Comparison of ENCODE assay signal across 16 cellular contexts in the genomic region with DNA sequence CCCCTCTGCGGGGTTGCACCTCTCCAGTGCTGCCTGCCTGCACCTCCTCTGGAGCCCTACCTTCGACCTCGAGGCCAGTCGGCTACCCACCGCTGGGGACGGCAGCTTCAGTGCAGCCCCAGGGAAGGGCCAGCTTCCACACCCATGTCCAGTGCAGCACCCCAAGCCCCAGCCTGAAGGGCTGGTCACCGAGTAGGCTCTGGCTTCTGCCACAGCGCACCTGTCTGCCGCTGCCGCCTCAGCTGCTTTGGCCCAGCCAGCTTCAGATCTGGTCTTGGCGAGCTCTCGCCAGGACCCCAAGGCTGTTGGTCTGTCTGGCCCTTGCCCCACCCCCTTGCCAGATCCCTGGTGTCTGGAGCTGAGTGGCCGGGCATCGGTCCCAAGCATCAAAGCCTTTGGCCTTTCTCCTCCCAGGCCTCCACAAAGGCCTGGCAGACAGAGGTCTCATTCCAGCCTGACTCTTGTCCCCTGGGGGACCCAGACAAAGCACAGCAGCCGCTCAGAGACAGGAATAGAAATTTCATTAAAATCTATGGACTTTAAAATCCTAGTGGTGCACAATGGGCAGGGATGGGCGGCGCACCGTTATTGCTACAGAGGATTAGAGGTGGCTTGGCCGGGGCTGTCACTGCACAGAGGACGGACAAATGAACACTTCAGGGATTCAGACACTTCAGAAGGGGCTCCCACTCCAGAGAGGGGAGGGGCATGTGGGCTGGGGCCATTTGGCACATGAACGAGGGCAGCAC. TPM values are rescaled to one million over a fixed set of nuclear protein-coding genes. Genes with fewer than 3 reads are reported as not detected.
DNase-seq lines count a peak whose midpoint lies in the region; ATAC-seq and TF ChIP-seq lines count a peak whose summit lies in the region.
"Had no signal": no experiment of that assay in that cellular context is flagged by ENCODE, and none has a peak within 500 bp of the region (broad histone marks: within the 10 kb centered on the region; RNA-seq: fewer than 3 reads in every experiment).

No MANE protein-coding gene starts in this region.

- H3K36me3 ChIP-seq in cardiac muscle cell = no peaks in the 10 kb centered on the region
- no peaks in the 10 kb centered on the region for H3K36me3 ChIP-seq in right atrium auricular region
- no peaks in the 10 kb centered on the region for H3K36me3 ChIP-seq in neural cell (ENCODE audit: insufficient read depth, low read length)
- H3K36me3 ChIP-seq in thoracic aorta = peaks cover 3% of the 10 kb centered on the region

- H3K9ac ChIP-seq in neural cell (ENCODE audit: low read length) = peak overlapping the region; percentile 1

- H3K79me2 ChIP-seq in neural cell (replicated peaks; ENCODE audit: insufficient read depth, low read length) = no peaks in the 10 kb centered on the region

- no peak for TF ChIP-seq EP300 in neural cell (conservative IDR thresholded peaks at IDR 0.05; ENCODE audit: poor library complexity, severe bottlenecking)

- H3K4me3 ChIP-seq in cardiac muscle cell (no peak overlapping the region), right atrium auricular region (no peak overlapping the region), dorsolateral prefrontal cortex (no peak overlapping the region), neural cell (ENCODE audit: low read length) (no peak overlapping the region), thoracic aorta (no peak overlapping the region)

- no peak overlapping the region for H3K4me2 ChIP-seq in neural cell (ENCODE audit: low read length)

- DNase-seq in cardiac muscle cell (ENCODE audit: low read depth in 1 of 2, low spot score in 1 of 2) = no peak
- no peak for DNase-seq in right atrium auricular region (ENCODE audit: low spot score)
- no peak for DNase-seq in dorsolateral prefrontal cortex
- DNase-seq in thoracic aorta (ENCODE audit: low spot score) = no peak
- DNase-seq in stimulated activated CD4-positive, alpha-beta T cell treated with anti-CD3 and anti-CD28 coated beads, Interleukin-15, amount 100 ng/mL, for 24 hours = no peak
- DNase-seq in erythroblast (lab: John Stamatoyannopoulos, UW) = no peak
- no peak for DNase-seq in OCI-M1 (lab: John Stamatoyannopoulos, UW)
- DNase-seq: CD4-positive, CD25-positive, alpha-beta regulatory T cell; DND-41; GDM1; NCI-H1048; NCI-H146; NCI-H226; SHP77 treated with DMSO at 0.1 percent for 48 hours had no signal

- peak overlapping the region; percentile 17 for H3K27ac ChIP-seq in cardiac muscle cell
- H3K27ac ChIP-seq in right atrium auricular region = no peak overlapping the region
- peak overlapping the region in 52 of 59 donors; percentile 11 to 80 (median 58) for H3K27ac ChIP-seq in dorsolateral prefrontal cortex
- no peak overlapping the region for H3K27ac ChIP-seq in neural cell (ENCODE audit: low read length)
- peak overlapping the region; percentile 24 to 38 for H3K27ac ChIP-seq in thoracic aorta

- TF ChIP-seq RAD21 in neural cell (conservative IDR thresholded peaks at IDR 0.05) = no peak

- H3K27me3 ChIP-seq in cardiac muscle cell (no peaks in the 10 kb centered on the region), right atrium auricular region (no peaks in the 10 kb centered on the region), dorsolateral prefrontal cortex (no peaks in the 10 kb centered on the region), neural cell (ENCODE audit: insufficient read depth, low read depth, low read length) (no peaks in the 10 kb centered on the region), thoracic aorta (replicated peaks; ENCODE audit: insufficient read depth) (no peaks in the 10 kb centered on the region)

- no peaks in the 10 kb centered on the region for H4K20me1 ChIP-seq in neural cell (ENCODE audit: insufficient read depth)

- H3K9me3 ChIP-seq in cardiac muscle cell (ENCODE audit: low read depth) (no peaks in the 10 kb centered on the region), right atrium auricular region (no peaks in the 10 kb centered on the region), neural cell (ENCODE audit: low read length) (no peaks in the 10 kb centered on the region), thoracic aorta (no peaks in the 10 kb centered on the region)

- H2AFZ ChIP-seq in neural cell (ENCODE audit: low read depth, low read length) = no peak overlapping the region

- H3K4me1 ChIP-seq in cardiac muscle cell (ENCODE audit: low read depth) (peaks cover 4% of the 10 kb centered on the region), right atrium auricular region (peaks cover 0 to 12% of the 10 kb centered on the region in 2 donors), thoracic aorta (ENCODE audit: control insufficient read depth in 1 of 2, low read depth in 2 of 2) (peaks cover 8 to 27% of the 10 kb centered on the region in 2 donors)

- no peaks in the 10 kb centered on the region for H3K9me2 ChIP-seq in neural cell (ENCODE audit: insufficient read depth, low read length)

- no peaks in the 10 kb centered on the region for H3F3A ChIP-seq in neural cell (ENCODE audit: insufficient read depth, low read length, poor library complexity, severe bottlenecking)

- ATAC-seq in thoracic aorta (ENCODE audit: insufficient number of reproducible peaks, low FRiP score, low read depth) = no peak
- ATAC-seq: Panc1 had no signal

- intact Hi-C loops in dorsolateral prefrontal cortex (cut with DNase I) = loop anchor here in 1 of 2 donors (5.0 kb wide), 1 partner anchor 316 kb away; no protein-coding TSS in a partner anchor

- TF ChIP-seq CTCF in cardiac muscle cell (IDR thresholded peaks at IDR 0.05; ENCODE audit: low read depth, low read length) (no peak), right atrium auricular region (IDR thresholded peaks at IDR 0.05) (no peak), dorsolateral prefrontal cortex (IDR thresholded peaks at IDR 0.05 in 54 of 56, conservative IDR thresholded peaks at IDR 0.05 in 2 of 56; ENCODE audit: low read depth in 1 of 56, partially characterized antibody in 56 of 56) (no peak), neural cell (IDR thresholded peaks at IDR 0.05; ENCODE audit: poor library complexity, severe bottlenecking) (no peak), thoracic aorta (IDR thresholded peaks at IDR 0.05) (no peak)

- TF ChIP-seq POLR2A in erythroblast (IDR thresholded peaks at IDR 0.05; ENCODE audit: low read length) = no peak

TF ChIP-seq in neural cell, 6 proteins besides CTCF, POLR2A, EP300 and RAD21 (continues in another document):
- TF ChIP-seq EZH2 (IDR thresholded peaks at IDR 0.05; ENCODE audit: borderline replicate concordance, insufficient read depth, low read length, poor library complexity, severe bottlenecking) = no peak
- no peak for TF ChIP-seq SMC3 (conservative IDR thresholded peaks at IDR 0.05; ENCODE audit: poor library complexity)
- TF ChIP-seq MXI1 (conservative IDR thresholded peaks at IDR 0.05; ENCODE audit: poor library complexity, severe bottlenecking) = no peak

RNA-seq across cellular contexts. Expression of a gene that starts 4.8 kb away (rescaled TPM):
- total RNA-seq in cardiac muscle cell = 20.8 and 26.5 TPM in 2 replicates
- 27.9 and 29.7 TPM in 2 replicates for polyA plus RNA-seq in cardiac muscle cell
- 1 to 10 TPM; 1.6 to 2.0 TPM for total RNA-seq in right atrium auricular region
- 10 to 100 TPM in 119 of 120 experiments, 1 to 10 TPM in 1; 9.0 to 34.0 (median 18.6) TPM for total RNA-seq in dorsolateral prefrontal cortex
- 16.3 and 16.5 TPM in 2 replicates for polyA plus RNA-seq in neural cell
- polyA minus RNA-seq in neural cell = 3.2 and 4.2 TPM in 2 replicates
- 10 to 100 TPM in 1 of 2 donors, 1 to 10 TPM in 1; 4.5 to 24.0 TPM for total RNA-seq in thoracic aorta

RNA-seq across cellular contexts. Expression of a gene that starts 17.1 kb away (rescaled TPM):
- total RNA-seq in cardiac muscle cell (81.6 and 83.3 TPM in 2 replicates), right atrium auricular region (10 to 100 TPM; 33.0 to 48.5 TPM), dorsolateral prefrontal cortex (10 to 100 TPM; 33.5 to 97.8 (median 48.8) TPM), thoracic aorta (10 to 100 TPM; 34.8 to 51.6 TPM)
- polyA plus RNA-seq in cardiac muscle cell (97.4 and 97.6 TPM in 2 replicates), neural cell (129 and 147 TPM in 2 replicates)
- polyA minus RNA-seq in neural cell = 117 and 141 TPM in 2 replicates

RNA-seq across cellular contexts. Expression of a gene that starts 21.4 kb away (rescaled TPM):
- 87.5 and 171 TPM in 2 replicates for total RNA-seq in cardiac muscle cell
- polyA plus RNA-seq in cardiac muscle cell = 263 and 316 TPM in 2 replicates
- total RNA-seq in right atrium auricular region = 100 to 1,000 TPM; 108 to 154 TPM
- total RNA-seq in dorsolateral prefrontal cortex = 100 to 1,000 TPM; 112 to 276 (median 202) TPM
- polyA plus RNA-seq in neural cell = 580 and 705 TPM in 2 replicates
- 239 and 250 TPM in 2 replicates for polyA minus RNA-seq in neural cell
- 100 to 1,000 TPM in 1 of 2 donors, 10 to 100 TPM in 1; 72.3 to 136 TPM for total RNA-seq in thoracic aorta

RNA-seq across cellular contexts. Expression of a gene that starts 26.3 kb away (rescaled TPM):
- 17.1 and 20.7 TPM in 2 replicates for total RNA-seq in cardiac muscle cell
- 21.5 and 38.6 TPM in 2 replicates for polyA plus RNA-seq in cardiac muscle cell
- total RNA-seq in right atrium auricular region = 10 to 100 TPM; 20.5 to 23.0 TPM
- total RNA-seq in dorsolateral prefrontal cortex = 10 to 100 TPM; 12.0 to 31.1 (median 20.7) TPM
- 26.0 and 29.2 TPM in 2 replicates for polyA plus RNA-seq in neural cell
- polyA minus RNA-seq in neural cell = 13.1 and 16.3 TPM in 2 replicates
- 10 to 100 TPM; 21.9 to 31.4 TPM for total RNA-seq in thoracic aorta

RNA-seq across cellular contexts. Expression of a gene that starts 35.1 kb away (rescaled TPM):
- 4.9 and 6.0 TPM in 2 replicates for total RNA-seq in cardiac muscle cell
- polyA plus RNA-seq in cardiac muscle cell = 12.1 and 13.2 TPM in 2 replicates
- 1 to 10 TPM; 1.0 to 1.6 TPM for total RNA-seq in right atrium auricular region
- total RNA-seq in dorsolateral prefrontal cortex = 10 to 100 TPM; 10.7 to 88.7 (median 26.9) TPM
- 1.3 and 1.6 TPM in 2 replicates for polyA plus RNA-seq in neural cell
- polyA minus RNA-seq in neural cell = 3.4 and 4.1 TPM in 2 replicates
- total RNA-seq in thoracic aorta = 10 to 100 TPM; 15.0 to 26.8 TPM

Comparison
In these comparisons a context has a peak if more than half of its experiments do, and no peak if none do; other contexts are left out.
1. H3K27ac ChIP-seq: peak in cardiac muscle cell (single experiment), dorsolateral prefrontal cortex (52 of 59) and thoracic aorta (2 of 2); none in right atrium auricular region (0 of 2) and neural cell (single experiment).